Comparison of ENCODE assay signal across 17 cellular contexts in genomic region chr14:54349713-54350112, GRCh38. TPM values are rescaled to one million over a fixed set of nuclear protein-coding genes. Genes with fewer than 3 reads are reported as not detected.
A peak's percentile ranks its signal among the peaks of the same experiment; 100 is the strongest.
DNase-seq lines count a peak whose midpoint lies in the region; ATAC-seq, FAIRE-seq and TF ChIP-seq lines count a peak whose summit lies in the region.
"Had no signal": no experiment of that assay in that cellular context is flagged by ENCODE, and none has a peak within 500 bp of the region (broad histone marks: within the 10 kb centered on the region; RNA-seq: fewer than 3 reads in every experiment).

No MANE protein-coding gene starts in this region.

- FAIRE-seq in RCC 7860 (lab: Jason Lieb, UNC) = no peak

- H3K27me3 ChIP-seq in heart right ventricle (peaks cover 0 to 3% (median 0%) of the 10 kb centered on the region in 7 donors), psoas muscle (ENCODE audit: insufficient read depth in 3 of 3, low read length in 2 of 3) (peaks cover 0 to 29% (median 0%) of the 10 kb centered on the region in 3 donors)

- WGBS in heart right ventricle, 2 donors = 31% methylated on average over 2 of the region's 2 CpGs
- 13 to 23% (median 21%) methylated on average over 2 of the region's 2 CpGs for WGBS in psoas muscle, 3 donors

- H3K4me3 ChIP-seq in AG10803 (ENCODE audit: low read length) (peak overlapping the region; percentile 45; the same call in 1 of the 2 replicates), heart right ventricle (peak overlapping the region in 7 of 10 donors; percentile 2 to 27 (median 18)), psoas muscle (peak overlapping the region; percentile 36)

- ATAC-seq in heart right ventricle (peak in 7 of 8 donors; percentile 17 to 66 (median 48)), psoas muscle (no peak), GM21390 (IDR thresholded peaks at IDR 0.05; ENCODE audit: unreplicated experiment) (no peak)

- DNase-seq in AG10803 (ENCODE audit: low read depth) (no peak), heart right ventricle (no peak), psoas muscle (no peak), globus pallidus (ENCODE audit: low spot score) (no peak), RCC 7860 (ENCODE audit: low spot score) (no peak)
- no peak for DNase-seq in stimulated activated CD4-positive, alpha-beta T cell treated with anti-CD3 and anti-CD28 coated beads, Interleukin-15, amount 100 ng/mL, for 24 hours
- DNase-seq: activated B cell treated with CpG ODN at 0.5 μM for 24 hours; activated effector memory CD4-positive, alpha-beta T cell treated with anti-CD3 and anti-CD28 coated beads, Interleukin-2, amount 50 U/mL, for 16 hours; COR-L47; effector memory CD4-positive, alpha-beta T cell; mammary epithelial cell; NCI-H1930; NCI-H69; T-helper 1 cell had no signal

- no peak for TF ChIP-seq CTCF in AG10803 (conservative IDR thresholded peaks at IDR 0.05; ENCODE audit: low read length)
- TF ChIP-seq CTCF in heart right ventricle (IDR thresholded peaks at IDR 0.05) = no peak
- no peak for TF ChIP-seq CTCF in psoas muscle (IDR thresholded peaks at IDR 0.05)

- H3K9me3 ChIP-seq in heart right ventricle = peaks cover 0 to 22% (median 0%) of the 10 kb centered on the region in 11 donors
- H3K9me3 ChIP-seq in psoas muscle = no peaks in the 10 kb centered on the region

- no peaks in the 10 kb centered on the region for H3K36me3 ChIP-seq in heart right ventricle
- no peaks in the 10 kb centered on the region for H3K36me3 ChIP-seq in psoas muscle (ENCODE audit: insufficient read depth in 1 of 2, low read depth in 1 of 2)

- H3K4me1 ChIP-seq in heart right ventricle = peaks cover 0 to 18% (median 12%) of the 10 kb centered on the region in 9 donors
- peaks cover 3% of the 10 kb centered on the region for H3K4me1 ChIP-seq in psoas muscle

- intact Hi-C loops in heart right ventricle (cut with DNase I) (loop anchor here (2.0 to 10.0 kb wide), 9 partner anchors 165 to 1055 kb away; partner anchors contain the start of gene BMP4 (in 1 of the 10)), psoas muscle (cut with DNase I) (loop anchor here in 1 of 2 donors (5.0 to 10.0 kb wide), 2 partner anchors 812 to 1055 kb away; no protein-coding TSS in a partner anchor)

- H3K27ac ChIP-seq in angular gyrus (ENCODE audit: low read depth, low read length) (peak overlapping the region; percentile 12), heart right ventricle (peak overlapping the region; percentile 28 to 83 (median 70)), psoas muscle (peak overlapping the region; percentile 1)
- H3K27ac ChIP-seq: RWPE1 had no signal

RNA-seq across cellular contexts. Expression of gene CDKN3, which starts 47.1 kb away (rescaled TPM):
- 10 to 100 TPM in 1 of 10 donors, 1 to 10 TPM in 9; 1.8 to 14.7 (median 4.2) TPM for total RNA-seq in heart right ventricle
- polyA plus RNA-seq in heart right ventricle = 1 to 10 TPM; 3.1 to 5.2 TPM
- 1 to 10 TPM; 1.4 to 5.2 (median 3.2) TPM for total RNA-seq in psoas muscle
- polyA plus RNA-seq in psoas muscle = 1 to 10 TPM; 1.4 to 6.0 (median 1.9) TPM

Comparison
In these comparisons a context has a peak if more than half of its experiments do, and no peak if none do; other contexts are left out.
1. H3K27ac ChIP-seq: peak in every context shown above with its lines; median percentile 70 in heart right ventricle; 12 in angular gyrus; 1 in psoas muscle.
2. ATAC-seq: peak in heart right ventricle (7 of 8); none in psoas muscle (0 of 4) and GM21390 (single experiment).
3. Peak in every context shown above with its lines, with median percentiles within 50 percentile points of each other: H3K4me3 ChIP-seq.